In genomic region chr9:33817327-33818166, GRCh38 we compare ENCODE assay signal across 1 cellular context.
TF ChIP-seq lines count a peak whose summit lies in the region.

No MANE protein-coding gene starts in this region.

TF ChIP-seq in liver, 16 proteins besides CTCF, POLR2A, EP300 and RAD21 (continued from another document):
- TF ChIP-seq ATF3 (IDR thresholded peaks at IDR 0.05) (no peak), FOXA1 (IDR thresholded peaks at IDR 0.05) (no peak)
